In genomic region chr14:85528080-85528881, GRCh38 we compare ENCODE assay signal across 8 cellular contexts. TPM values are rescaled to one million over a fixed set of nuclear protein-coding genes. Genes with fewer than 3 reads are reported as not detected.
DNase-seq lines count a peak whose midpoint lies in the region; ATAC-seq and TF ChIP-seq lines count a peak whose summit lies in the region.

No MANE protein-coding gene starts in this region.

- TF ChIP-seq CTCF in epithelial cell of proximal tubule (conservative IDR thresholded peaks at IDR 0.05; ENCODE audit: low read depth, low read length): peak; percentile 71
- TF ChIP-seq CTCF in mucosa of descending colon (IDR thresholded peaks at IDR 0.05): no peak
- no peak for TF ChIP-seq CTCF in Calu3 (IDR thresholded peaks at IDR 0.05; ENCODE audit: unreplicated experiment)

- no peaks in the 10 kb centered on the region for H3K9me3 Mint-ChIP-seq in effector memory CD8-positive, alpha-beta T cell
- H3K9me3 Mint-ChIP-seq in Calu3 (ENCODE audit: low read depth, unreplicated experiment): peaks cover 7% of the 10 kb centered on the region

- ATAC-seq in mucosa of descending colon: peak; percentile 38
- no peak for ATAC-seq in HG03565 (IDR thresholded peaks at IDR 0.05; ENCODE audit: unreplicated experiment)
- ATAC-seq in GM18519 (IDR thresholded peaks at IDR 0.05; ENCODE audit: low FRiP score, unreplicated experiment): no peak
- ATAC-seq in effector memory CD8-positive, alpha-beta T cell (replicated peaks): no peak

- H3K27ac Mint-ChIP-seq in effector memory CD8-positive, alpha-beta T cell: no peak overlapping the region
- H3K27ac Mint-ChIP-seq in Calu3 (ENCODE audit: unreplicated experiment): no peak overlapping the region

- no peak overlapping the region for H3K4me3 Mint-ChIP-seq in effector memory CD8-positive, alpha-beta T cell
- no peak overlapping the region for H3K4me3 Mint-ChIP-seq in Calu3 (ENCODE audit: low read depth, unreplicated experiment)

- H3K36me3 Mint-ChIP-seq in effector memory CD8-positive, alpha-beta T cell (ENCODE audit: insufficient read depth): peaks cover 3% of the 10 kb centered on the region
- no peaks in the 10 kb centered on the region for H3K36me3 Mint-ChIP-seq in Calu3 (ENCODE audit: insufficient read depth, unreplicated experiment)

- CTCF ChIA-PET in Calu3 (lab: Charles Lee): no interaction called here

- no peaks in the 10 kb centered on the region for H3K36me3 ChIP-seq in mucosa of descending colon (ENCODE audit: low read depth)

- no peaks in the 10 kb centered on the region for H3K4me1 ChIP-seq in mucosa of descending colon (ENCODE audit: low read depth)

- peaks cover 0 to 5% of the 10 kb centered on the region in 2 donors for H3K4me1 Mint-ChIP-seq in effector memory CD8-positive, alpha-beta T cell (ENCODE audit: low read depth in 2 of 2)
- H3K4me1 Mint-ChIP-seq in Calu3 (ENCODE audit: low read depth, unreplicated experiment): no peaks in the 10 kb centered on the region

- peaks cover 36 to 48% of the 10 kb centered on the region in 2 donors for H3K27me3 Mint-ChIP-seq in effector memory CD8-positive, alpha-beta T cell
- H3K27me3 Mint-ChIP-seq in Calu3 (ENCODE audit: unreplicated experiment): no peaks in the 10 kb centered on the region

- H3K4me3 ChIP-seq in epithelial cell of proximal tubule (ENCODE audit: low read depth, low read length) (peak overlapping the region; percentile 32), mucosa of descending colon (no peak overlapping the region)

- DNase-seq in ELF-1 (ENCODE audit: low read depth, low spot score) (peak; percentile 61), NCI-H82 treated with DMSO at 0.1 percent for 48 hours (lab: John Stamatoyannopoulos, UW; ENCODE audit: unreplicated experiment) (peak; percentile 3), epithelial cell of proximal tubule (ENCODE audit: low read depth) (peak; percentile 40), mucosa of descending colon (peak in 1 of 3 donors; percentile 20), Calu3 (no peak)
- DNase-seq in effector memory CD8-positive, alpha-beta T cell: no peak

- intact Hi-C loops in mucosa of descending colon (cut with DNase I, micrococcal nuclease) (no loop called here), Calu3 (cut with micrococcal nuclease; ENCODE audit: unreplicated experiment) (no loop called here)

- no TSS peak for BruUV-seq in Calu3 (replicated peaks; lab: Mats Ljungman, UMichigan)

- H3K9me3 ChIP-seq in mucosa of descending colon: no peaks in the 10 kb centered on the region

RNA-seq across cellular contexts. Expression of gene FLRT2, which starts 1.7 kb away (rescaled TPM):
- total RNA-seq in epithelial cell of proximal tubule: 0.07 and 0.17 TPM in 2 replicates
- total RNA-seq in mucosa of descending colon: 10 to 100 TPM in 1 of 3 donors, 1 to 10 TPM in 2; 4.9 to 14.6 (median 7.1) TPM
- total RNA-seq in Calu3 (2022): not detected in 2 replicates

Comparison
In these comparisons a context has a peak if more than half of its experiments do, and no peak if none do; other contexts are left out.
1. DNase-seq: peak in ELF-1 (single experiment), NCI-H82 treated with DMSO at 0.1 percent for 48 hours (single experiment) and epithelial cell of proximal tubule (single experiment); none in effector memory CD8-positive, alpha-beta T cell (0 of 3) and Calu3 (single experiment).